ENCODE assay signal across 14 cellular contexts in genomic region chr1:118739421-118739930, GRCh38.
"Had no signal": no experiment of that assay in that cellular context is flagged by ENCODE, and none has a peak within 500 bp of the region (broad histone marks: within the 10 kb centered on the region; RNA-seq: fewer than 3 reads in every experiment).

No MANE protein-coding gene starts in this region.

- H3K4me3 ChIP-seq: dorsolateral prefrontal cortex, esophagus muscularis mucosa, thoracic aorta had no signal

- H3K27ac Mint-ChIP-seq: activated naive CD4-positive, alpha-beta T cell treated with anti-CD3 and anti-CD28 coated beads, Interleukin-2, amount 50 U/mL, for 72 hours; naive B cell; stimulated activated naive CD8-positive, alpha-beta T cell treated with anti-CD3 and anti-CD28 coated beads, Interleukin-15, Interleukin-2, amounts not matched to agents 100 ng/mL and 50 ng/mL, for 24 hours; T-helper 17 cell had no signal

- H3K4me3 Mint-ChIP-seq: brain; naive B cell; stimulated activated naive CD8-positive, alpha-beta T cell treated with anti-CD3 and anti-CD28 coated beads, Interleukin-15, Interleukin-2, amounts not matched to agents 100 ng/mL and 50 ng/mL, for 24 hours; T-helper 17 cell had no signal

- DNase-seq: activated CD4-positive, alpha-beta T cell treated with anti-CD3 and anti-CD28 coated beads, Interleukin-2, amount 50 U/mL, for 4 hours; activated T-cell treated with anti-CD3 and anti-CD28 coated beads, Interleukin-2, amount 50 U/mL, for 1 hour; amniotic stem cell; dorsolateral prefrontal cortex; naive B cell; stimulated activated CD4-positive, alpha-beta T cell treated with anti-CD3 and anti-CD28 coated beads, Interleukin-12 subunit alpha, Interleukin-12 subunit beta, amount 100 ng/mL, for 4 hours; T-helper 17 cell had no signal

- H3K27me3 Mint-ChIP-seq: brain; naive B cell; stimulated activated naive CD8-positive, alpha-beta T cell treated with anti-CD3 and anti-CD28 coated beads, Interleukin-15, Interleukin-2, amounts not matched to agents 100 ng/mL and 50 ng/mL, for 24 hours; T-helper 17 cell had no signal

- H3K36me3 Mint-ChIP-seq: brain, naive B cell had no signal

- H3K9me3 ChIP-seq: esophagus muscularis mucosa, thoracic aorta had no signal

- ATAC-seq: activated CD4-positive, CD25-positive, alpha-beta regulatory T cell treated with anti-CD3 and anti-CD28 coated beads, Interleukin-2, amount 50 U/mL, for 24 hours; activated naive CD4-positive, alpha-beta T cell treated with anti-CD3 and anti-CD28 coated beads, Interleukin-2, amount 50 U/mL, for 72 hours; sciatic nerve; T-helper 17 cell had no signal

- H3K27ac ChIP-seq: dorsolateral prefrontal cortex, esophagus muscularis mucosa, thoracic aorta had no signal

- H3K27me3 ChIP-seq: esophagus muscularis mucosa had no signal

- H3K4me1 ChIP-seq: esophagus muscularis mucosa had no signal

- H3K36me3 ChIP-seq: esophagus muscularis mucosa, thoracic aorta had no signal

- H3K4me1 Mint-ChIP-seq: naive B cell, T-helper 17 cell had no signal
